ENCODE assay signal across 1 cellular context in the genomic region with DNA sequence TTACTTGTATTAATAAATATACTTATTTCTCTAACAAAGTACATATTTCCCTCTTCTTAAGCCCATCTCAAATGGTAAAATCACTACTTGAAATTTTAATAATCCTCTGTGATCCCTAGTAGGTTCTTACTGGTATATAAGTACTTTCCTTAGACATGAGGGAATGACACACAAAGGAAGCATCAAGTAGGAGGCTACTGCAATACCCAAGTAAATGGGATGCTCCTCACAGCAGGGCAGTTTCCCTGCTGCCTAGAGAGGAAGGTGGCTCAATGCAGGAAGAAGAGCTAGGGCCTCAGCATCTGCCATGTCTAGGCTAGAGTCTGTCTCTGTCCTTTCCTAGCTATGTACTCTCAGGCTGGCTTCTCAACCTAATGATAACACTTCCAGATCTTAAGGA.
TF ChIP-seq lines count a peak whose summit lies in the region.

No MANE protein-coding gene starts in this region.

TF ChIP-seq in endothelial cell of umbilical vein, 7 proteins besides CTCF, POLR2A, EP300 and RAD21:
- no peak for TF ChIP-seq JUN (IDR thresholded peaks at IDR 0.05; ENCODE audit: borderline replicate concordance, insufficient read depth, insufficient read length, low read depth)
- TF ChIP-seq, protein P1, sequence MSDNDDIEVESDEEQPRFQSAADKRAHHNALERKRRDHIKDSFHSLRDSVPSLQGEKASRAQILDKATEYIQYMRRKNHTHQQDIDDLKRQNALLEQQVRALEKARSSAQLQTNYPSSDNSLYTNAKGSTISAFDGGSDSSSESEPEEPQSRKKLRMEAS (IDR thresholded peaks at IDR 0.05; ENCODE audit: insufficient read depth, insufficient read length) = no peak
- TF ChIP-seq MYC (IDR thresholded peaks at IDR 0.05; ENCODE audit: low read depth, low read length) = no peak
- TF ChIP-seq EZH2 (IDR thresholded peaks at IDR 0.05; ENCODE audit: borderline replicate concordance, low read depth, low read length, severe bottlenecking) = no peak
- no peak for TF ChIP-seq GATA2 (IDR thresholded peaks at IDR 0.05; ENCODE audit: insufficient read depth, insufficient read length, low read depth, low read length)
- no peak for TF ChIP-seq FOS (IDR thresholded peaks at IDR 0.05; ENCODE audit: borderline replicate concordance, insufficient read depth, low read length)
TF ChIP-seq in endothelial cell of umbilical vein: peak in this region for 0.
